21 cellular contexts compared by ENCODE assay signal in genomic region chr10:23505797-23506465, GRCh38.
DNase-seq lines count a peak whose midpoint lies in the region; ATAC-seq and TF ChIP-seq lines count a peak whose summit lies in the region.
"Had no signal": no experiment of that assay in that cellular context is flagged by ENCODE, and none has a peak within 500 bp of the region (broad histone marks: within the 10 kb centered on the region; RNA-seq: fewer than 3 reads in every experiment).

No MANE protein-coding gene starts in this region.

- H3K27me3 ChIP-seq in GM23338 (ENCODE audit: insufficient read depth): no peaks in the 10 kb centered on the region
- no peaks in the 10 kb centered on the region for H3K27me3 ChIP-seq in lower lobe of right lung (ENCODE audit: low read depth)

- H3K4me3 ChIP-seq in GM23338: no peak overlapping the region
- H3K4me3 ChIP-seq in lower lobe of right lung: no peak overlapping the region

- ATAC-seq in GM23338 (no peak), lower lobe of right lung (peak; percentile 35 to 64), GM18517 (IDR thresholded peaks at IDR 0.05; ENCODE audit: unreplicated experiment) (no peak)
- ATAC-seq: HCT116, SK-N-SH treated with all-trans-retinoic acid at 6 μM for 48 hours, T-cell had no signal

- H3K9me3 Mint-ChIP-seq in GM23338: peaks cover 23% of the 10 kb centered on the region

- no peaks in the 10 kb centered on the region for H3K4me1 Mint-ChIP-seq in GM23338
- H3K4me1 Mint-ChIP-seq: T-cell had no signal

- H4K20me1 ChIP-seq in GM23338 (replicated peaks; ENCODE audit: insufficient read depth): no peaks in the 10 kb centered on the region

- DNase-seq in GM23338 (ENCODE audit: low spot score): no peak
- peak; percentile 2 for DNase-seq in NCI-H1436 (lab: John Stamatoyannopoulos, UW)
- peak; percentile 16 for DNase-seq in OCI-M1 (lab: John Stamatoyannopoulos, UW)
- DNase-seq in lower lobe of right lung: no peak
- DNase-seq in NCI-H69 (lab: John Stamatoyannopoulos, UW): no peak
- no peak for DNase-seq in SHP77 treated with DMSO at 0.1 percent for 48 hours (lab: John Stamatoyannopoulos, UW)
- DNase-seq: ACHN, C1 segment of cervical spinal cord, DMS79 treated with DMSO at 0.1 percent for 48 hours, KG1, NCI-H146, NCI-H2107, NCI-H446, NCI-H526 treated with DMSO at 0.1 percent for 48 hours, RPMI8226, SIG-M5, T-cell, T-helper 9 cell had no signal

- no peak overlapping the region for H3K4me3 Mint-ChIP-seq in GM23338
- H3K4me3 Mint-ChIP-seq: T-cell had no signal

- no peak overlapping the region for H3K4me2 ChIP-seq in GM23338

- no peaks in the 10 kb centered on the region for H3F3A ChIP-seq in GM23338 (replicated peaks; ENCODE audit: low read depth)

- H3K9me3 ChIP-seq in lower lobe of right lung: no peaks in the 10 kb centered on the region

- no peaks in the 10 kb centered on the region for H3K79me2 ChIP-seq in GM23338 (replicated peaks; ENCODE audit: insufficient read depth)

- 0 out of 2 replicates have a peak overlapping the region, but pooled peaks have one; percentile 23 for H2AFZ ChIP-seq in GM23338

- H3K27me3 Mint-ChIP-seq in GM23338 (ENCODE audit: insufficient read depth, low read depth, poor library complexity): no peaks in the 10 kb centered on the region
- H3K27me3 Mint-ChIP-seq: T-cell had no signal

- H3K4me1 ChIP-seq in GM23338 (ENCODE audit: insufficient read depth) (no peaks in the 10 kb centered on the region), lower lobe of right lung (peaks cover 5% of the 10 kb centered on the region)

- intact Hi-C loops in lower lobe of right lung (cut with DNase I): no loop called here

- TF ChIP-seq CTCF in GM23338 (conservative IDR thresholded peaks at IDR 0.05; ENCODE audit: low read depth in 2 of 2) (no peak), lower lobe of right lung (IDR thresholded peaks at IDR 0.05) (no peak)

- H3K27ac Mint-ChIP-seq in GM23338: no peak overlapping the region
- H3K27ac Mint-ChIP-seq: T-cell had no signal

- H3K36me3 ChIP-seq in GM23338 (ENCODE audit: insufficient read depth) (no peaks in the 10 kb centered on the region), lower lobe of right lung (no peaks in the 10 kb centered on the region)

- 0 out of 3 replicates have a peak, but pooled peaks cover 5% of the 10 kb centered on the region for H3K36me3 Mint-ChIP-seq in GM23338 (ENCODE audit: low read depth)
- H3K36me3 Mint-ChIP-seq: T-cell had no signal

- H3K9me2 ChIP-seq in GM23338 (ENCODE audit: insufficient read depth): no peaks in the 10 kb centered on the region

- no peak overlapping the region for H3K27ac ChIP-seq in GM23338 (ENCODE audit: low read depth)
- H3K27ac ChIP-seq in lower lobe of right lung: peak overlapping the region; percentile 20

TF ChIP-seq in GM23338, 12 proteins besides CTCF, POLR2A, EP300 and RAD21:
- no peak for TF ChIP-seq ZNF331 (CRISPR knock-in tag; IDR thresholded peaks at IDR 0.05; ENCODE audit: low read depth)
- no peak for TF ChIP-seq POLR2AphosphoS5 (IDR thresholded peaks at IDR 0.05; ENCODE audit: low read depth)
- no peak for TF ChIP-seq STAT1 (IDR thresholded peaks at IDR 0.05; ENCODE audit: unreplicated experiment)
- no peak for TF ChIP-seq EZH2phosphoT487 (IDR thresholded peaks at IDR 0.05; ENCODE audit: unreplicated experiment)
- no peak for TF ChIP-seq CREB1 (CRISPR knock-in tag; IDR thresholded peaks at IDR 0.05; ENCODE audit: low read depth)
- TF ChIP-seq ETS1 (IDR thresholded peaks at IDR 0.05): no peak

Comparison
In these comparisons a context has a peak if more than half of its experiments do, and no peak if none do; other contexts are left out.
1. ATAC-seq: peak in lower lobe of right lung (2 of 2); none in GM23338 (single experiment) and GM18517 (single experiment).
2. DNase-seq: peak in NCI-H1436 (single experiment) and OCI-M1 (single experiment); none in GM23338 (single experiment), lower lobe of right lung (single experiment), NCI-H69 (single experiment) and SHP77 treated with DMSO at 0.1 percent for 48 hours (single experiment).